ENCODE assay signal across 1 cellular context in the genomic region with DNA sequence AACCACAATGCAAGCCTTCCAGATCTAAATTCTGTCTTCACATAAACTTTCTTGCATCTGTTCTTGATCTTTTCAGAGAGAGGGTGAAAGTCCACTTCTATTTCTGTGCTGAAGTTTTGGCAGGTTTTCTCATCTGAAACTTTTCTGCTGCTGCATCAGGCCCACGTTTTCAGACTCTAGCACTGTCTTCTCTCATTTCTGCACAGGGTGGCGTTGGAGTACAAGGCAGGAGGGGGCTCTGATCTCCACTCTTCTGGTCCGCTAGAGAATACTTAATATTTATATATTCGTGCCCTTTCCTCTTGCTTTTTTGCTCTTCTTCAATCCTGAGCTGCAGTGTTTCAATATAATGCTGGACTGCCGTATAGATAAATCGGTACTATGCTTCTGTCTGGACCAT.
TF ChIP-seq lines count a peak whose summit lies in the region.

No MANE protein-coding gene starts in this region.

TF ChIP-seq in SK-N-SH, 30 proteins besides CTCF, POLR2A, EP300 and RAD21 (continued from another document):
- no peak for TF ChIP-seq IRF3 (IDR thresholded peaks at IDR 0.05; ENCODE audit: low read depth, low read length)
- TF ChIP-seq FOXM1 (IDR thresholded peaks at IDR 0.05; ENCODE audit: low read depth) = no peak
- TF ChIP-seq, protein P1, sequence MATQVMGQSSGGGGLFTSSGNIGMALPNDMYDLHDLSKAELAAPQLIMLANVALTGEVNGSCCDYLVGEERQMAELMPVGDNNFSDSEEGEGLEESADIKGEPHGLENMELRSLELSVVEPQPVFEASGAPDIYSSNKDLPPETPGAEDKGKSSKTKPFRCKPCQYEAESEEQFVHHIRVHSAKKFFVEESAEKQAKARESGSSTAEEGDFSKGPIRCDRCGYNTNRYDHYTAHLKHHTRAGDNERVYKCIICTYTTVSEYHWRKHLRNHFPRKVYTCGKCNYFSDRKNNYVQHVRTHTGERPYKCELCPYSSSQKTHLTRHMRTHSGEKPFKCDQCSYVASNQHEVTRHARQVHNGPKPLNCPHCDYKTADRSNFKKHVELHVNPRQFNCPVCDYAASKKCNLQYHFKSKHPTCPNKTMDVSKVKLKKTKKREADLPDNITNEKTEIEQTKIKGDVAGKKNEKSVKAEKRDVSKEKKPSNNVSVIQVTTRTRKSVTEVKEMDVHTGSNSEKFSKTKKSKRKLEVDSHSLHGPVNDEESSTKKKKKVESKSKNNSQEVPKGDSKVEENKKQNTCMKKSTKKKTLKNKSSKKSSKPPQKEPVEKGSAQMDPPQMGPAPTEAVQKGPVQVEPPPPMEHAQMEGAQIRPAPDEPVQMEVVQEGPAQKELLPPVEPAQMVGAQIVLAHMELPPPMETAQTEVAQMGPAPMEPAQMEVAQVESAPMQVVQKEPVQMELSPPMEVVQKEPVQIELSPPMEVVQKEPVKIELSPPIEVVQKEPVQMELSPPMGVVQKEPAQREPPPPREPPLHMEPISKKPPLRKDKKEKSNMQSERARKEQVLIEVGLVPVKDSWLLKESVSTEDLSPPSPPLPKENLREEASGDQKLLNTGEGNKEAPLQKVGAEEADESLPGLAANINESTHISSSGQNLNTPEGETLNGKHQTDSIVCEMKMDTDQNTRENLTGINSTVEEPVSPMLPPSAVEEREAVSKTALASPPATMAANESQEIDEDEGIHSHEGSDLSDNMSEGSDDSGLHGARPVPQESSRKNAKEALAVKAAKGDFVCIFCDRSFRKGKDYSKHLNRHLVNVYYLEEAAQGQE (IDR thresholded peaks at IDR 0.05; ENCODE audit: low read depth, low read length) = no peak
- TF ChIP-seq, protein P2, sequence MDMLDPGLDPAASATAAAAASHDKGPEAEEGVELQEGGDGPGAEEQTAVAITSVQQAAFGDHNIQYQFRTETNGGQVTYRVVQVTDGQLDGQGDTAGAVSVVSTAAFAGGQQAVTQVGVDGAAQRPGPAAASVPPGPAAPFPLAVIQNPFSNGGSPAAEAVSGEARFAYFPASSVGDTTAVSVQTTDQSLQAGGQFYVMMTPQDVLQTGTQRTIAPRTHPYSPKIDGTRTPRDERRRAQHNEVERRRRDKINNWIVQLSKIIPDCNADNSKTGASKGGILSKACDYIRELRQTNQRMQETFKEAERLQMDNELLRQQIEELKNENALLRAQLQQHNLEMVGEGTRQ (IDR thresholded peaks at IDR 0.05; ENCODE audit: borderline replicate concordance, low read depth, low read length) = no peak
- no peak for TF ChIP-seq YY1 (IDR thresholded peaks at IDR 0.05; ENCODE audit: low read depth)
- no peak for TF ChIP-seq USF1 (IDR thresholded peaks at IDR 0.05; ENCODE audit: borderline replicate concordance, low read depth)
- TF ChIP-seq GATA2 (CRISPR knock-in tag; IDR thresholded peaks at IDR 0.05) = no peak
